ENCODE assay signal across 20 cellular contexts in genomic region chr6:15113587-15113986, GRCh38.
DNase-seq lines count a peak whose midpoint lies in the region; ATAC-seq, FAIRE-seq and TF ChIP-seq lines count a peak whose summit lies in the region.
"Had no signal": no experiment of that assay in that cellular context is flagged by ENCODE, and none has a peak within 500 bp of the region (broad histone marks: within the 10 kb centered on the region; RNA-seq: fewer than 3 reads in every experiment).

No MANE protein-coding gene starts in this region.

- BruUV-seq in K562 (replicated peaks; lab: Mats Ljungman, UMichigan): no TSS peak

- H3F3A ChIP-seq in GM23338 (replicated peaks; ENCODE audit: low read depth) (no peaks in the 10 kb centered on the region), neural progenitor cell (ENCODE audit: low read depth) (no peaks in the 10 kb centered on the region)

- no peaks in the 10 kb centered on the region for H3K79me2 ChIP-seq in GM23338 (replicated peaks; ENCODE audit: insufficient read depth)
- no peaks in the 10 kb centered on the region for H3K79me2 ChIP-seq in OCI-LY3 (ENCODE audit: low read length)
- H3K79me2 ChIP-seq in K562 (ENCODE audit: control insufficient read depth, insufficient read depth, low read length): no peaks in the 10 kb centered on the region
- no peaks in the 10 kb centered on the region for H3K79me2 ChIP-seq in neural progenitor cell (ENCODE audit: low read depth)

- H3K27me3 ChIP-seq in GM23338 (ENCODE audit: insufficient read depth) (no peaks in the 10 kb centered on the region), OCI-LY3 (ENCODE audit: low read depth, low read length) (no peaks in the 10 kb centered on the region), K562 (ENCODE audit: control insufficient read depth in 2 of 2, insufficient read depth in 2 of 2, low read length in 2 of 2) (no peaks in the 10 kb centered on the region), neural progenitor cell (no peaks in the 10 kb centered on the region)
- H3K27me3 ChIP-seq: BLaER1 had no signal

- TF ChIP-seq CTCF in GM23338 (conservative IDR thresholded peaks at IDR 0.05; ENCODE audit: low read depth in 2 of 2) (0 out of 4 replicates have a peak, but pooled peaks of 1 of the 2 experiments have one; percentile 11), OCI-LY3 (IDR thresholded peaks at IDR 0.05; ENCODE audit: low read depth, low read length) (peak; percentile 14; the same call in 1 of the 2 replicates), K562 (IDR thresholded peaks at IDR 0.05 in 2 of 3, conservative IDR thresholded peaks at IDR 0.05 in 1 of 3; ENCODE audit: insufficient read depth in 2 of 3, low read depth in 1 of 3, low read length in 3 of 3) (peak in 1 of 3 experiments; percentile 35; a peak in 2 of 6 replicates), nephron progenitor cell (IDR thresholded peaks at IDR 0.05) (no peak), neural progenitor cell (IDR thresholded peaks at IDR 0.05) (no peak)

- in situ Hi-C loops in K562 (cut with MboI): no loop called here

- intact Hi-C loops in K562 (cut with micrococcal nuclease): no loop called here

- no peak for TF ChIP-seq RAD21 in K562 (CRISPR knock-in tag; conservative IDR thresholded peaks at IDR 0.05 in 1 of 2, IDR thresholded peaks at IDR 0.05 in 1 of 2)

- no peaks in the 10 kb centered on the region for H3K36me3 Mint-ChIP-seq in GM23338 (ENCODE audit: low read depth)
- no peaks in the 10 kb centered on the region for H3K36me3 Mint-ChIP-seq in nephron progenitor cell (ENCODE audit: low read depth)
- no peaks in the 10 kb centered on the region for H3K36me3 Mint-ChIP-seq in neural progenitor cell
- H3K36me3 Mint-ChIP-seq: CD4-positive, CD25-positive, alpha-beta regulatory T cell; CD8-positive, alpha-beta T cell had no signal

- peaks cover 2% of the 10 kb centered on the region for H3K9me1 ChIP-seq in K562 (ENCODE audit: control insufficient read depth, insufficient read depth, low read length)

- H3K4me3 ChIP-seq in GM23338: no peak overlapping the region
- H3K4me3 ChIP-seq in OCI-LY3 (ENCODE audit: low read length): no peak overlapping the region
- no peak overlapping the region for H3K4me3 ChIP-seq in K562
- no peak overlapping the region for H3K4me3 ChIP-seq in neural progenitor cell
- H3K4me3 ChIP-seq: BLaER1 had no signal

- H2AFZ ChIP-seq in GM23338: no peak overlapping the region
- no peak overlapping the region for H2AFZ ChIP-seq in OCI-LY3 (ENCODE audit: low read depth, low read length)
- H2AFZ ChIP-seq in K562 (ENCODE audit: low read depth, low read length): peak overlapping the region; percentile 5; the same call in 1 of the 2 replicates
- no peak overlapping the region for H2AFZ ChIP-seq in neural progenitor cell (replicated peaks)

- H3K4me3 Mint-ChIP-seq in GM23338: no peak overlapping the region
- no peak overlapping the region for H3K4me3 Mint-ChIP-seq in nephron progenitor cell
- no peak overlapping the region for H3K4me3 Mint-ChIP-seq in neural progenitor cell
- H3K4me3 Mint-ChIP-seq: B cell; CD4-positive, CD25-positive, alpha-beta regulatory T cell; CD8-positive, alpha-beta T cell; H9; HFFc6 had no signal

- H3K4me1 Mint-ChIP-seq in GM23338: peaks cover 7% of the 10 kb centered on the region
- peaks cover 5% of the 10 kb centered on the region for H3K4me1 Mint-ChIP-seq in nephron progenitor cell
- H3K4me1 Mint-ChIP-seq in neural progenitor cell: peaks cover 3% of the 10 kb centered on the region

- no peaks in the 10 kb centered on the region for H3K4me1 ChIP-seq in GM23338 (ENCODE audit: insufficient read depth)
- no peaks in the 10 kb centered on the region for H3K4me1 ChIP-seq in OCI-LY3 (ENCODE audit: low read length)
- H3K4me1 ChIP-seq in K562 (replicated peaks in 1 of 2; ENCODE audit: control insufficient read depth in 2 of 2, insufficient read depth in 2 of 2, low read length in 2 of 2): peaks cover 3 to 7% of the 10 kb centered on the region in 2 experiments; a peak in 4 of 5 replicates
- no peaks in the 10 kb centered on the region for H3K4me1 ChIP-seq in neural progenitor cell
- H3K4me1 ChIP-seq: Caco-2 had no signal

- no peaks in the 10 kb centered on the region for H3K9me3 ChIP-seq in OCI-LY3 (ENCODE audit: insufficient read depth, low read length)
- H3K9me3 ChIP-seq in K562 (replicated peaks; ENCODE audit: control insufficient read depth, insufficient read depth, low read depth, low read length): no peaks in the 10 kb centered on the region
- no peaks in the 10 kb centered on the region for H3K9me3 ChIP-seq in neural progenitor cell (ENCODE audit: low read depth)
- H3K9me3 ChIP-seq: BLaER1, Caco-2 had no signal

- H3K27ac Mint-ChIP-seq in GM23338: 0 out of 2 replicates have a peak overlapping the region, but pooled peaks have one; percentile 2
- H3K27ac Mint-ChIP-seq in nephron progenitor cell: peak overlapping the region; percentile 69
- H3K27ac Mint-ChIP-seq in neural progenitor cell: no peak overlapping the region
- H3K27ac Mint-ChIP-seq: B cell; CD4-positive, CD25-positive, alpha-beta regulatory T cell; CD8-positive, alpha-beta T cell; HFFc6 had no signal

- H3K4me2 ChIP-seq in GM23338 (no peak overlapping the region), OCI-LY3 (ENCODE audit: low read length) (no peak overlapping the region), K562 (ENCODE audit: insufficient read depth, low read length) (no peak overlapping the region), neural progenitor cell (no peak overlapping the region)
- H3K4me2 ChIP-seq: BLaER1 had no signal

- H3K36me3 ChIP-seq in GM23338 (ENCODE audit: insufficient read depth): no peaks in the 10 kb centered on the region
- H3K36me3 ChIP-seq in OCI-LY3 (replicated peaks; ENCODE audit: low read depth, low read length): no peaks in the 10 kb centered on the region
- H3K36me3 ChIP-seq in K562 (ENCODE audit: control insufficient read depth, insufficient read depth, low read length): no peaks in the 10 kb centered on the region
- no peaks in the 10 kb centered on the region for H3K36me3 ChIP-seq in neural progenitor cell
- H3K36me3 ChIP-seq: BLaER1 had no signal

- ATAC-seq in GM23338 (no peak), K562 (peak; percentile 56), HG02798 (IDR thresholded peaks at IDR 0.05; ENCODE audit: poor library complexity, unreplicated experiment) (no peak), HG03457 (IDR thresholded peaks at IDR 0.05; ENCODE audit: unreplicated experiment) (no peak)
- ATAC-seq: CD8-positive, alpha-beta T cell had no signal

- H4K20me1 ChIP-seq in GM23338 (replicated peaks; ENCODE audit: insufficient read depth): no peaks in the 10 kb centered on the region
- no peaks in the 10 kb centered on the region for H4K20me1 ChIP-seq in OCI-LY3 (ENCODE audit: insufficient read depth, low read length)
- no peaks in the 10 kb centered on the region for H4K20me1 ChIP-seq in K562 (replicated peaks; ENCODE audit: control insufficient read depth, insufficient read depth, low read length)
- H4K20me1 ChIP-seq in neural progenitor cell (ENCODE audit: low read depth): no peaks in the 10 kb centered on the region
- H4K20me1 ChIP-seq: BLaER1 had no signal

- CTCF ChIA-PET in K562 (lab: Yijun Ruan, JAX; ENCODE audit: low intra/inter-chr PET ratio): interaction anchor here (0.6 kb wide), 1 partner anchor 328 kb away, joined by 3 read pairs; no protein-coding TSS in a partner anchor

- 12% methylated on average over 1 of the region's 1 CpG for WGBS in K562 (ENCODE audit: insufficient coverage, low coverage, missing lambda C conversion rate)

- H3K27me3 Mint-ChIP-seq in GM23338 (ENCODE audit: insufficient read depth, low read depth, poor library complexity): peaks cover 3% of the 10 kb centered on the region
- no peaks in the 10 kb centered on the region for H3K27me3 Mint-ChIP-seq in nephron progenitor cell (ENCODE audit: low read depth, poor library complexity)
- peaks cover 2% of the 10 kb centered on the region for H3K27me3 Mint-ChIP-seq in neural progenitor cell (ENCODE audit: insufficient read depth, low read depth)
- H3K27me3 Mint-ChIP-seq: B cell; CD4-positive, CD25-positive, alpha-beta regulatory T cell had no signal

- H3K9me3 Mint-ChIP-seq in GM23338: no peaks in the 10 kb centered on the region
- H3K9me3 Mint-ChIP-seq in nephron progenitor cell: no peaks in the 10 kb centered on the region
- H3K9me3 Mint-ChIP-seq in neural progenitor cell: no peaks in the 10 kb centered on the region
- H3K9me3 Mint-ChIP-seq: CD8-positive, alpha-beta T cell; H9; HFFc6 had no signal

- no peak for TF ChIP-seq EP300 in K562 (IDR thresholded peaks at IDR 0.05; ENCODE audit: low read length)

- POLR2A ChIA-PET in K562 (lab: Yijun Ruan, JAX): interaction anchor here (1.0 to 1.2 kb wide), 2 partner anchors 11 to 25 kb away, joined by 3 to 5 read pairs; no protein-coding TSS in a partner anchor

- DNase-seq in GM23338 (ENCODE audit: low spot score) (no peak), K562 (ENCODE audit: extremely low read depth in 1 of 4, low spot score in 3 of 4) (no peak), nephron progenitor cell (no peak), neural progenitor cell (ENCODE audit: low spot score) (no peak)
- DNase-seq: Caco-2; CD4-positive, CD25-positive, alpha-beta regulatory T cell; CD8-positive, alpha-beta T cell; DMS153; DND-41; H9; HFFc6 had no signal

- H3K9ac ChIP-seq in OCI-LY3 (ENCODE audit: low read length) (no peak overlapping the region), K562 (ENCODE audit: insufficient read depth in 1 of 2, low read depth in 2 of 2, low read length in 2 of 2) (no peak overlapping the region), neural progenitor cell (no peak overlapping the region)
- H3K9ac ChIP-seq: BLaER1 had no signal

- H3K27ac ChIP-seq in GM23338 (ENCODE audit: low read depth) (no peak overlapping the region), OCI-LY3 (ENCODE audit: low read length) (no peak overlapping the region), K562 (ENCODE audit: extremely low read depth, low read depth, low read length) (no peak overlapping the region), neural progenitor cell (no peak overlapping the region)
- H3K27ac ChIP-seq: BLaER1, C4-2B had no signal

- TF ChIP-seq POLR2A in K562 (conservative IDR thresholded peaks at IDR 0.05): no peak

- FAIRE-seq in K562 (lab: Jason Lieb, UNC): peak; percentile 51
- FAIRE-seq: G401.6, GM12892, GM19239 had no signal

- 0 out of 2 replicates have a peak, but pooled peaks cover 5% of the 10 kb centered on the region for H3K9me2 ChIP-seq in GM23338 (ENCODE audit: insufficient read depth)

TF ChIP-seq in GM23338, 12 proteins besides CTCF, POLR2A, EP300 and RAD21 (continues in another document):
- TF ChIP-seq POLR2AphosphoS5 (IDR thresholded peaks at IDR 0.05; ENCODE audit: low read depth): no peak
- no peak for TF ChIP-seq ZNF114 (CRISPR knock-in tag; IDR thresholded peaks at IDR 0.05)

TF ChIP-seq in K562, 482 proteins besides CTCF, POLR2A, EP300 and RAD21 (continues in another document):
- TF ChIP-seq LEF1 (IDR thresholded peaks at IDR 0.05): no peak
- no peak for TF ChIP-seq NCOA2 (IDR thresholded peaks at IDR 0.05; ENCODE audit: partially characterized antibody in 2 of 2)
- TF ChIP-seq MAFK (IDR thresholded peaks at IDR 0.05; ENCODE audit: low read length): 0 out of 2 replicates have a peak, but pooled peaks have one; percentile 16
- no peak for TF ChIP-seq DDX20 (tag; IDR thresholded peaks at IDR 0.05; ENCODE audit: low read depth)
- TF ChIP-seq NFE2 (IDR thresholded peaks at IDR 0.05; ENCODE audit: low read depth): peak; percentile 51; the same call in 1 of the 2 replicates
